In the genomic region with DNA sequence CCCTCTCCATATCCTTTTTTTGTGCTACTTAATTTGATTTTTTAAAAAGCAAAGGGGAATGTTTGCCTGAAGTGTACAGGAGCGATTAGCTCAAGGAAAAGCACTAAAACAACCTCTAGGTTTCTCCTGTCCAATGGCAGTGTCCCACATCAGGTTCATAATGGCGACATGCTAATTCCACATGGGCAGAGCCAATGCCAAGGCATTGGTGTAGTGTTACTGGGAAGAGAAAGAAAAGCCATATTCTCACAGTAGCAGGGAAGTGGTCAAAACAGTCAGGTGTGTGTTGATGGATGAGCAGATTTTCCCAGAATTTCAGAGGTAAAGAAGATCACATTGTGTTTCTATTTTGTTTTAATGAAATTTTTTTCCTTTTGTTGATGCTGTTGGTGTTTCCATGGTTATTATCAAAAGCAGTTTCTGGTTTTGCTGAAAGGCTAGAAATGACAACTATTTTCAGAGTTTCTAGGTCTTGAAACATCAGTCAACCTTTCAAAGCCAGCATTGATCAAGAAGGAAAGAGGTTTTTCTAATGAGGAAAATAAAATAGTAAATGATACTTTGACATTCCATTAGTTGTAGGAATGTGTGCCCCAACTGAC, we compare ENCODE assay signal across 1 cellular context.
TF ChIP-seq lines count a peak whose summit lies in the region.

No MANE protein-coding gene starts in this region.

TF ChIP-seq in H1, 55 proteins besides CTCF, POLR2A, EP300 and RAD21 (continued from another document):
- TF ChIP-seq SIX5 (IDR thresholded peaks at IDR 0.05; ENCODE audit: low read depth, low read length) (no peak), RFX5 (IDR thresholded peaks at IDR 0.05; ENCODE audit: borderline replicate concordance, low read depth, low read length) (peak; percentile 65)
